1 cellular context compared by ENCODE assay signal in genomic region chr12:13196302-13196921, GRCh38.
TF ChIP-seq lines count a peak whose summit lies in the region.

EMP1 (plus strand) TSS chr12:13196726; CDS start chr12:13211511, 14,785 bp downstream.

TF ChIP-seq in GM12878, 131 proteins besides CTCF, POLR2A, EP300 and RAD21 (continued from another document):
- no peak for TF ChIP-seq TBL1XR1 (IDR thresholded peaks at IDR 0.05; ENCODE audit: low read depth, low read length)
- TF ChIP-seq ZBTB40 (IDR thresholded peaks at IDR 0.05; ENCODE audit: borderline replicate concordance): no peak
- TF ChIP-seq LARP7 (IDR thresholded peaks at IDR 0.05): no peak
- no peak for TF ChIP-seq BACH1 (IDR thresholded peaks at IDR 0.05; ENCODE audit: borderline replicate concordance)
- no peak for TF ChIP-seq IKZF1 (conservative IDR thresholded peaks at IDR 0.05)
- no peak for TF ChIP-seq STAT3 (IDR thresholded peaks at IDR 0.05; ENCODE audit: low read depth, low read length)
- no peak for TF ChIP-seq ZNF207 (IDR thresholded peaks at IDR 0.05; ENCODE audit: borderline replicate concordance)
- no peak for TF ChIP-seq TARDBP (IDR thresholded peaks at IDR 0.05; ENCODE audit: borderline replicate concordance)
- no peak for TF ChIP-seq POU2F2 (IDR thresholded peaks at IDR 0.05; ENCODE audit: borderline replicate concordance, low read depth, low read length)
- peak; percentile 5; the same call in 1 of the 2 replicates for TF ChIP-seq RUNX3 (IDR thresholded peaks at IDR 0.05; ENCODE audit: low read length)
- TF ChIP-seq PBX3 (IDR thresholded peaks at IDR 0.05; ENCODE audit: insufficient replicate concordance, low read depth, low read length): no peak
- no peak for TF ChIP-seq MYB (IDR thresholded peaks at IDR 0.05; ENCODE audit: borderline replicate concordance, low read depth, low read length)
- peak; percentile 55; the same call in 1 of the 2 replicates for TF ChIP-seq ZNF384 (IDR thresholded peaks at IDR 0.05; ENCODE audit: borderline replicate concordance, low read depth, low read length)
- TF ChIP-seq PKNOX1 (IDR thresholded peaks at IDR 0.05): peak; percentile 73
- no peak for TF ChIP-seq RELA (IDR thresholded peaks at IDR 0.05; ENCODE audit: borderline replicate concordance, partially characterized antibody)
